9 cellular contexts compared by ENCODE assay signal in the genomic region with DNA sequence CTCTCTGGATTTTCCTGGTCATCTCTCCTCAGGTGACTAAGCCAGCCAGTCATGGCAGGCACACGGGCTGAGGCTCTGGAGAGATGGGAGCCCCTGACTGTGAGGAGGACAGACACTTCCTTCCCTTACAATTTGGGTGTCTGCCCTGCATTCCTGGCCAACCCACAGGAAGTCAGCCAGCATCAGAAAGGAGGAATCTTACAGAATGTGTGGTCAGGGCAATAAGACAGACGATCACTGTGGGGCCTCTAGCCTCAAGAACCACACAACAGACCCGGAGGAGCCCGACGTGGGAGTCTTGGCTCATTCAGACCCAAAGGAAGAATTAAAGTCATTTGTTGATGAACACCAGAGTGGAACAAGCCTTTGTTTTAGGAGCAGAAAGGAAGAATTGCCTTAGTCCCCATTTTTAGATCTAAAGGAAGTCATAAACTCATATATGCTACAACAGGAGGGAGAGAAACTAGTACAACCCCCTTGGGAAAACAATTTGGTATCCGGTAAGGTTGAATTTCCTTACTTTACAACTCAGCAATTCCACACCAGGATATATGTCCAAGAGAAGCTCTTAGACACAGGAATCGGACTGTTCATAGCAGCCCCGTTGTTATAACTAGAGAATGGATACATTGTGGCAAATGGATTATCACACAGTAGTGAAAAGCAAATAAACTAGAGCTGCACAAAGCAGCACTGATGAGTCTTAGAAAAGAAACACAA.
DNase-seq lines count a peak whose midpoint lies in the region; ATAC-seq, FAIRE-seq and TF ChIP-seq lines count a peak whose summit lies in the region.
"Had no signal": no experiment of that assay in that cellular context is flagged by ENCODE, and none has a peak within 500 bp of the region (broad histone marks: within the 10 kb centered on the region; RNA-seq: fewer than 3 reads in every experiment).

No MANE protein-coding gene starts in this region.

- H3K9me2 ChIP-seq in Karpas-422 (replicated peaks; ENCODE audit: insufficient read depth, low read length) = no peaks in the 10 kb centered on the region

- BruUV-seq in GM12878 (replicated peaks; lab: Mats Ljungman, UMichigan) (TSS peak; percentile 61), HepG2 (replicated peaks; lab: Mats Ljungman, UMichigan) (no TSS peak)

- TF ChIP-seq EP300 in A549 (IDR thresholded peaks at IDR 0.05) = no peak
- TF ChIP-seq EP300 in GM12878 (IDR thresholded peaks at IDR 0.05; ENCODE audit: borderline replicate concordance in 1 of 2, control insufficient read depth in 1 of 2, low read depth in 2 of 2, low read length in 2 of 2) = no peak
- TF ChIP-seq EP300 in HepG2 (IDR thresholded peaks at IDR 0.05; ENCODE audit: low read depth in 2 of 2, low read length in 2 of 2) = no peak
- no peak for TF ChIP-seq EP300 in HepG2 (CRISPR knock-in tag; IDR thresholded peaks at IDR 0.05; ENCODE audit: borderline replicate concordance)

- TF ChIP-seq CTCF in A549 (IDR thresholded peaks at IDR 0.05) (no peak), GM12878 (IDR thresholded peaks at IDR 0.05 in 2 of 3, conservative IDR thresholded peaks at IDR 0.05 in 1 of 3; ENCODE audit: control insufficient read depth in 2 of 3, extremely low read depth in 1 of 3, insufficient read depth in 1 of 3, low read depth in 3 of 3, low read length in 3 of 3) (no peak), HepG2 (CRISPR knock-in tag; IDR thresholded peaks at IDR 0.05) (no peak), vagina (IDR thresholded peaks at IDR 0.05) (no peak)

- 78% methylated on average over 6 of the region's 8 CpGs for WGBS in A549 (ENCODE audit: missing lambda C conversion rate)
- under 1% methylated on average over 8 of the region's 8 CpGs for WGBS in GM12878 (ENCODE audit: insufficient coverage, insufficient replicate concordance, low lambda C conversion rate, missing lambda C conversion rate)
- WGBS in HepG2 (ENCODE audit: low lambda C conversion rate) = 2% methylated on average over 8 of the region's 8 CpGs

- TF ChIP-seq POLR2A in A549 (IDR thresholded peaks at IDR 0.05; ENCODE audit: low read length) = no peak
- TF ChIP-seq POLR2A in GM12878 (IDR thresholded peaks at IDR 0.05; ENCODE audit: low read depth, low read length) = no peak
- TF ChIP-seq POLR2A in HepG2 (IDR thresholded peaks at IDR 0.05; ENCODE audit: insufficient read depth in 1 of 2, low read depth in 2 of 2, low read length in 2 of 2) = no peak
- no peak for TF ChIP-seq POLR2A in vagina (IDR thresholded peaks at IDR 0.05)

- SMC1A ChIA-PET in GM12878 (lab: Charles Lee; ENCODE audit: uncharacterized antibody, unreplicated experiment) = interaction anchor here (1.0 to 3.2 kb wide), 18 partner anchors 8 to 222 kb away, joined by 3 to 62 read pairs (median 4); a partner anchor contains a TSS

- ATAC-seq in A549 = no peak; a peak in 1 of 6 replicates
- peak; percentile 5 for ATAC-seq in GM12878
- ATAC-seq in HepG2 = no peak
- ATAC-seq in stimulated activated naive CD8-positive, alpha-beta T cell treated with anti-CD3 and anti-CD28 coated beads, Interleukin-15, amount 100 ng/mL, for 72 hours = no peak

- H3K4me2 ChIP-seq in A549 = peak overlapping the region; percentile 55
- peak overlapping the region; percentile 76 for H3K4me2 ChIP-seq in Karpas-422 (ENCODE audit: low read depth, low read length, poor library complexity, severe bottlenecking)
- H3K4me2 ChIP-seq in GM12878 (ENCODE audit: control insufficient read depth, insufficient read depth) = peak overlapping the region; percentile 97
- no peak overlapping the region for H3K4me2 ChIP-seq in HepG2 (ENCODE audit: low read depth, low read length)

- H3K9ac ChIP-seq in Karpas-422 (ENCODE audit: low read length) (peak overlapping the region; percentile 91), GM12878 (ENCODE audit: control insufficient read depth, insufficient read depth, low read length) (peak overlapping the region; percentile 88), HepG2 (ENCODE audit: insufficient read depth, low read depth, low read length) (no peak overlapping the region)

- no peak overlapping the region for H2AFZ ChIP-seq in Karpas-422 (ENCODE audit: low read length)
- H2AFZ ChIP-seq in GM12878 (ENCODE audit: control insufficient read depth, low read depth, low read length) = no peak overlapping the region
- H2AFZ ChIP-seq in HepG2 (ENCODE audit: low read length) = no peak overlapping the region

- H3K9me3 ChIP-seq in A549 (no peaks in the 10 kb centered on the region), Karpas-422 (ENCODE audit: low read length) (no peaks in the 10 kb centered on the region), GM12878 (replicated peaks; ENCODE audit: control insufficient read depth, insufficient read depth, low read length) (no peaks in the 10 kb centered on the region), HepG2 (ENCODE audit: low read length) (no peaks in the 10 kb centered on the region), vagina (no peaks in the 10 kb centered on the region)

- no peak overlapping the region for H3K27ac Mint-ChIP-seq in stimulated activated naive CD8-positive, alpha-beta T cell treated with anti-CD3 and anti-CD28 coated beads, Interleukin-15, amount 100 ng/mL, for 72 hours

- H3K4me1 ChIP-seq in A549 (peaks cover 64% of the 10 kb centered on the region), Karpas-422 (ENCODE audit: low read length) (peaks cover 99% of the 10 kb centered on the region), GM12878 (ENCODE audit: control insufficient read depth, insufficient read depth, low read length) (peaks cover 39% of the 10 kb centered on the region), HepG2 (ENCODE audit: insufficient read depth, low read length) (no peaks in the 10 kb centered on the region), vagina (peaks cover 42% of the 10 kb centered on the region)

- POLR2A ChIA-PET in A549 (lab: Yijun Ruan, JAX) (no interaction called here), GM12878 (lab: Charles Lee) (interaction anchor here (1.1 to 2.7 kb wide), 9 partner anchors 8 to 100 kb away, joined by 3 to 32 read pairs (median 9); no protein-coding TSS in a partner anchor), HepG2 (lab: Yijun Ruan, JAX) (no interaction called here)

- FAIRE-seq in A549 (lab: Jason Lieb, UNC) = no peak
- no peak for FAIRE-seq in GM12878 (lab: Jason Lieb, UNC)
- no peak for FAIRE-seq in HepG2 (lab: Jason Lieb, UNC)
- FAIRE-seq: G401.6 had no signal

- peaks cover 9% of the 10 kb centered on the region for H3K4me1 Mint-ChIP-seq in stimulated activated naive CD8-positive, alpha-beta T cell treated with anti-CD3 and anti-CD28 coated beads, Interleukin-15, amount 100 ng/mL, for 72 hours

- H3K79me2 ChIP-seq in Karpas-422 (ENCODE audit: low read length) = peaks cover 59% of the 10 kb centered on the region
- H3K79me2 ChIP-seq in GM12878 (ENCODE audit: control insufficient read depth, insufficient read depth, low read length) = peaks cover 63% of the 10 kb centered on the region
- no peaks in the 10 kb centered on the region for H3K79me2 ChIP-seq in HepG2 (ENCODE audit: insufficient read depth, low read length)

- H3K36me3 ChIP-seq in Karpas-422 (ENCODE audit: insufficient read depth, low read length) (no peaks in the 10 kb centered on the region), GM12878 (ENCODE audit: control insufficient read depth in 2 of 2, insufficient read depth in 2 of 2, low read length in 1 of 2) (peaks cover 7 to 9% of the 10 kb centered on the region in 2 experiments), HepG2 (replicated peaks in 1 of 2; ENCODE audit: control insufficient read depth in 1 of 2, insufficient read depth in 2 of 2, low read length in 2 of 2) (no peaks in the 10 kb centered on the region), vagina (no peaks in the 10 kb centered on the region)

- no peak for DNase-seq in A549 (ENCODE audit: low read depth in 1 of 2, low spot score in 1 of 2)
- DNase-seq in Karpas-422 = peak; percentile 80
- no peak for DNase-seq in GM12878 (ENCODE audit: low read depth, low spot score)
- no peak for DNase-seq in HepG2 (ENCODE audit: low spot score)
- DNase-seq in vagina (ENCODE audit: extremely low spot score in 2 of 2) = no peak
- no peak for DNase-seq in NCI-H146 treated with DMSO at 0.1 percent for 48 hours (lab: John Stamatoyannopoulos, UW; ENCODE audit: unreplicated experiment)
- DNase-seq in activated CD4-positive, CD25-positive, alpha-beta regulatory T cell (lab: John Stamatoyannopoulos, UW) = no peak
- DNase-seq in stimulated activated naive CD8-positive, alpha-beta T cell treated with anti-CD3 and anti-CD28 coated beads, Interleukin-15, amount 100 ng/mL, for 72 hours = no peak

- RAD21 ChIA-PET in GM12878 (lab: Charles Lee; ENCODE audit: unreplicated experiment) = interaction anchor here (0.6 to 2.7 kb wide), 13 partner anchors 12 to 224 kb away, joined by 3 to 60 read pairs (median 7); a partner anchor contains a TSS

- no peaks in the 10 kb centered on the region for H3K9me3 Mint-ChIP-seq in stimulated activated naive CD8-positive, alpha-beta T cell treated with anti-CD3 and anti-CD28 coated beads, Interleukin-15, amount 100 ng/mL, for 72 hours

- intact Hi-C loops in GM12878 (cut with micrococcal nuclease; ENCODE audit: unreplicated experiment) = loop anchor here (5.0 to 10.0 kb wide), 2 partner anchors 87 to 320 kb away; a partner anchor contains a TSS
- intact Hi-C loops in HepG2 (cut with micrococcal nuclease; ENCODE audit: unreplicated experiment) = no loop called here
- intact Hi-C loops in vagina (cut with DNase I) = no loop called here

- H3K4me3 ChIP-seq in A549 (no peak overlapping the region), Karpas-422 (ENCODE audit: low read length) (peak overlapping the region; percentile 70), GM12878 (peak overlapping the region; percentile 77), HepG2 (replicated peaks in 1 of 3; ENCODE audit: insufficient read depth in 1 of 3, low read depth in 2 of 3, low read length in 3 of 3) (no peak overlapping the region), vagina (no peak overlapping the region)

- no peak overlapping the region for H3K4me3 Mint-ChIP-seq in stimulated activated naive CD8-positive, alpha-beta T cell treated with anti-CD3 and anti-CD28 coated beads, Interleukin-15, amount 100 ng/mL, for 72 hours

- H3K27me3 ChIP-seq in Karpas-422 (ENCODE audit: low read length) (no peaks in the 10 kb centered on the region), GM12878 (replicated peaks in 1 of 2; ENCODE audit: control insufficient read depth in 2 of 2, insufficient read depth in 2 of 2, low read length in 1 of 2) (no peaks in the 10 kb centered on the region), HepG2 (ENCODE audit: control insufficient read depth in 1 of 2, insufficient read depth in 2 of 2, low read length in 2 of 2) (peaks cover 2 to 29% of the 10 kb centered on the region in 2 experiments; a peak in 4 of 5 replicates), vagina (no peaks in the 10 kb centered on the region)

- peaks cover 27% of the 10 kb centered on the region for H3K27me3 Mint-ChIP-seq in stimulated activated naive CD8-positive, alpha-beta T cell treated with anti-CD3 and anti-CD28 coated beads, Interleukin-15, amount 100 ng/mL, for 72 hours

- CTCF ChIA-PET in A549 (lab: Yijun Ruan, JAX) (interaction anchor here (1.3 to 1.7 kb wide), 2 partner anchors 12 to 82 kb away, joined by 4 to 14 read pairs; no protein-coding TSS in a partner anchor), GM12878 (lab: Yijun Ruan, JAX) (interaction anchor here (1.0 to 2.3 kb wide), 8 partner anchors 11 to 224 kb away, joined by 3 to 18 read pairs (median 7); no protein-coding TSS in a partner anchor), HepG2 (lab: Yijun Ruan, JAX; ENCODE audit: low intra/inter-chr PET ratio, low total read pairs) (no interaction called here)

- in situ Hi-C loops in GM12878 (cut with MboI) = no loop called here
- in situ Hi-C loops in HepG2 (cut with HindIII; ENCODE audit: extremely low pct_ligation_motif_present, low pct_unique_long_range_greater_than_20kb) = no loop called here

- H3K27ac ChIP-seq in A549 (peak overlapping the region; percentile 88 to 90), Karpas-422 (ENCODE audit: low read length) (peak overlapping the region; percentile 98), GM12878 (ENCODE audit: control insufficient read depth, insufficient read depth) (peak overlapping the region; percentile 97), HepG2 (ENCODE audit: extremely low read length, insufficient read depth, low read length) (no peak overlapping the region), vagina (peak overlapping the region; percentile 68)

- TF ChIP-seq RAD21 in A549 (conservative IDR thresholded peaks at IDR 0.05 in 1 of 2, IDR thresholded peaks at IDR 0.05 in 1 of 2) (no peak), GM12878 (IDR thresholded peaks at IDR 0.05; ENCODE audit: insufficient read depth, low read depth, low read length) (no peak), HepG2 (CRISPR knock-in tag; IDR thresholded peaks at IDR 0.05) (no peak)

- H4K20me1 ChIP-seq in Karpas-422 (ENCODE audit: insufficient read depth, low read depth, low read length) (no peaks in the 10 kb centered on the region), GM12878 (ENCODE audit: control insufficient read depth, insufficient read depth) (no peaks in the 10 kb centered on the region), HepG2 (ENCODE audit: insufficient read depth, low read length) (no peaks in the 10 kb centered on the region)

Comparison
In these comparisons a context has a peak if more than half of its experiments do, and no peak if none do; other contexts are left out.
1. H3K4me3 ChIP-seq: peak in Karpas-422 (single experiment) and GM12878 (single experiment); none in A549 (single experiment), HepG2 (0 of 3) and vagina (0 of 2).